10 cellular contexts compared by ENCODE assay signal in genomic region chr18:58309610-58310239, GRCh38.
DNase-seq lines count a peak whose midpoint lies in the region; ATAC-seq and TF ChIP-seq lines count a peak whose summit lies in the region.
"Had no signal": no experiment of that assay in that cellular context is flagged by ENCODE, and none has a peak within 500 bp of the region (broad histone marks: within the 10 kb centered on the region; RNA-seq: fewer than 3 reads in every experiment).

No MANE protein-coding gene starts in this region.

- DNase-seq in activated naive CD8-positive, alpha-beta T cell treated with anti-CD3 and anti-CD28 coated beads for 36 hours, result no peak
- DNase-seq in chondrocyte (ENCODE audit: low spot score), result no peak
- peak; percentile 35 for DNase-seq in lung (ENCODE audit: low spot score)
- DNase-seq in transverse colon, result no peak
- DNase-seq in GOT3 (lab: John Stamatoyannopoulos, UW), result no peak
- DNase-seq in NCI-H2081 (lab: John Stamatoyannopoulos, UW), result no peak
- no peak for DNase-seq in CD1c-positive myeloid dendritic cell (ENCODE audit: extremely low spot score)
- DNase-seq: activated CD4-positive, CD25-positive, alpha-beta regulatory T cell; NCI-H2171 treated with DMSO at 0.1 percent for 48 hours had no signal

- H3K27ac ChIP-seq in lung (ENCODE audit: low read depth in 1 of 2, low read length in 1 of 2) (peak overlapping the region; percentile 35 to 84), transverse colon (peak overlapping the region; percentile 71 to 76 (median 73))

- peak overlapping the region; percentile 37 for H3K27ac Mint-ChIP-seq in activated naive CD8-positive, alpha-beta T cell
- no peak overlapping the region for H3K27ac Mint-ChIP-seq in activated naive CD8-positive, alpha-beta T cell treated with anti-CD3 and anti-CD28 coated beads for 36 hours
- H3K27ac Mint-ChIP-seq in chondrocyte (ENCODE audit: unreplicated experiment), result peak overlapping the region; percentile 56

- intact Hi-C loops in transverse colon (cut with DNase I; ENCODE audit: low total_unique reads), result no loop called here

- H3K4me1 Mint-ChIP-seq in activated naive CD8-positive, alpha-beta T cell (ENCODE audit: low read depth), result peaks cover 41% of the 10 kb centered on the region
- peaks cover 36% of the 10 kb centered on the region for H3K4me1 Mint-ChIP-seq in activated naive CD8-positive, alpha-beta T cell treated with anti-CD3 and anti-CD28 coated beads for 36 hours
- peaks cover 22% of the 10 kb centered on the region for H3K4me1 Mint-ChIP-seq in chondrocyte (ENCODE audit: low read depth)

- no peak overlapping the region for H3K4me3 Mint-ChIP-seq in activated naive CD8-positive, alpha-beta T cell
- H3K4me3 Mint-ChIP-seq in activated naive CD8-positive, alpha-beta T cell treated with anti-CD3 and anti-CD28 coated beads for 36 hours, result no peak overlapping the region
- no peak overlapping the region for H3K4me3 Mint-ChIP-seq in chondrocyte (ENCODE audit: unreplicated experiment)

- no peaks in the 10 kb centered on the region for H3K27me3 Mint-ChIP-seq in activated naive CD8-positive, alpha-beta T cell
- H3K27me3 Mint-ChIP-seq in activated naive CD8-positive, alpha-beta T cell treated with anti-CD3 and anti-CD28 coated beads for 36 hours, result no peaks in the 10 kb centered on the region
- H3K27me3 Mint-ChIP-seq in chondrocyte (ENCODE audit: low read depth), result no peaks in the 10 kb centered on the region

- 63 to 85% methylated on average over 7 of the region's 7 CpGs for WGBS in lung, 2 donors
- WGBS in transverse colon (ENCODE audit: low coverage in 1 of 2), 2 donors, result 70 to 73% methylated on average over 2 to 7 of the region's 7 CpGs

- no peak for TF ChIP-seq EP300 in transverse colon (IDR thresholded peaks at IDR 0.05; ENCODE audit: low read depth)

- TF ChIP-seq CTCF in chondrocyte (IDR thresholded peaks at IDR 0.05) (no peak), lung (IDR thresholded peaks at IDR 0.05; ENCODE audit: control extremely low read depth, extremely low read depth) (no peak), transverse colon (IDR thresholded peaks at IDR 0.05) (no peak)

- no peak overlapping the region for H3K4me3 ChIP-seq in lung
- no peak overlapping the region for H3K4me3 ChIP-seq in transverse colon

- no peaks in the 10 kb centered on the region for H3K9me3 Mint-ChIP-seq in activated naive CD8-positive, alpha-beta T cell (ENCODE audit: low read depth)
- peaks cover 6% of the 10 kb centered on the region for H3K9me3 Mint-ChIP-seq in activated naive CD8-positive, alpha-beta T cell treated with anti-CD3 and anti-CD28 coated beads for 36 hours
- H3K9me3 Mint-ChIP-seq in chondrocyte (ENCODE audit: low read depth), result peaks cover 3% of the 10 kb centered on the region

- H3K36me3 Mint-ChIP-seq in activated naive CD8-positive, alpha-beta T cell, result peaks cover 2% of the 10 kb centered on the region
- H3K36me3 Mint-ChIP-seq in activated naive CD8-positive, alpha-beta T cell treated with anti-CD3 and anti-CD28 coated beads for 36 hours, result peaks cover 9% of the 10 kb centered on the region
- H3K36me3 Mint-ChIP-seq in chondrocyte (ENCODE audit: low read depth), result peaks cover 4% of the 10 kb centered on the region

- H3K4me1 ChIP-seq in lung (ENCODE audit: control insufficient read depth in 2 of 2, insufficient read depth in 2 of 2, low read length in 2 of 2) (peaks cover 11 to 19% of the 10 kb centered on the region in 2 donors), transverse colon (peaks cover 30 to 49% (median 39%) of the 10 kb centered on the region in 4 donors)

- no peak for TF ChIP-seq POLR2A in transverse colon (IDR thresholded peaks at IDR 0.05)

- H3K9me3 ChIP-seq in lung (ENCODE audit: control insufficient read depth in 2 of 2, insufficient read depth in 1 of 2, low read length in 1 of 2) (peaks cover 1 to 4% of the 10 kb centered on the region in 2 donors), transverse colon (peaks cover 0 to 5% of the 10 kb centered on the region in 2 donors)

- no peaks in the 10 kb centered on the region for H3K27me3 ChIP-seq in lung (ENCODE audit: control insufficient read depth, insufficient read depth)
- no peaks in the 10 kb centered on the region for H3K27me3 ChIP-seq in transverse colon

- in situ Hi-C loops in transverse colon (cut with MboI; ENCODE audit: low pct_ligation_motif_present in 1 of 4, low pct_unique_long_range_greater_than_20kb in 1 of 4, low sequenced_read_pairs in 3 of 4), result no loop called here

- H3K36me3 ChIP-seq in lung (ENCODE audit: control insufficient read depth in 2 of 2, insufficient read depth in 2 of 2, low read length in 2 of 2) (no peaks in the 10 kb centered on the region), transverse colon (no peaks in the 10 kb centered on the region)

- ATAC-seq in lung (ENCODE audit: insufficient read depth, low FRiP score), result no peak
